Comparison of ENCODE assay signal across 22 cellular contexts in the genomic region with DNA sequence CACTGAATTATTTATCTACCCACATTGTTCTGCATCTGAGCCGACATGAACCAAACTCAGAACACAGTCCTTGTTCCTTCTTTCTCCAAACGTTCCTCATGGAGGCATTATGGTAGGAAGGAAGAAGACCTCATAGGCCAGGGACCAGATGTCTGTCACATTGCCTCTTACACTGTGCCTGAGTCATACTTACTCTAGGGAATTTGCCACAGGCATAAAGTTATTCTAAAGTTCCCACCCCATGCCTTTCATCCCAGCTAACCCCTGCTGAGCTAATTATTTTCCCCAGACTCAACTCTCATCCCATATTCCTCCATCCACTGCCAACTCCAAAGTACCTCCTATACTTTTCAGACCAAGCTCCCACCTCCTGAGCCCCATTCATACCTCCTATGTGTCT. TPM values are rescaled to one million over a fixed set of nuclear protein-coding genes. Genes with fewer than 3 reads are reported as not detected.
A peak's percentile ranks its signal among the peaks of the same experiment; 100 is the strongest.
DNase-seq lines count a peak whose midpoint lies in the region; ATAC-seq and TF ChIP-seq lines count a peak whose summit lies in the region.
"Had no signal": no experiment of that assay in that cellular context is flagged by ENCODE, and none has a peak within 500 bp of the region (broad histone marks: within the 10 kb centered on the region; RNA-seq: fewer than 3 reads in every experiment).

No MANE protein-coding gene starts in this region.

- DNase-seq in A673 (ENCODE audit: low spot score), result peak; percentile 78
- DNase-seq in ELR (ENCODE audit: low read depth), result peak; percentile 34
- DNase-seq in HT1080 (ENCODE audit: low read depth), result peak; percentile 33
- peak in 1 of 2 donors; percentile 9 for DNase-seq in foreskin keratinocyte
- no peak for DNase-seq in gastrocnemius medialis
- no peak for DNase-seq in NCI-H2029 (lab: John Stamatoyannopoulos, UW)
- no peak for DNase-seq in COR-L47 (lab: John Stamatoyannopoulos, UW)
- DNase-seq: CD4-positive, CD25-positive, alpha-beta regulatory T cell; DMS 273 treated with DMSO at 0.1 percent for 48 hours; DND-41; GF-D8; HCEC 1CT; NCI-H1694 treated with DMSO at 0.1 percent for 48 hours; NCI-H446 treated with DMSO at 0.1 percent for 48 hours; NCI-H526 treated with DMSO at 0.1 percent for 48 hours had no signal

- BruUV-seq in A673 (replicated peaks; lab: Mats Ljungman, UMichigan), result no TSS peak

- intact Hi-C loops in A673 (cut with micrococcal nuclease; ENCODE audit: unreplicated experiment), result no loop called here
- intact Hi-C loops in gastrocnemius medialis (cut with DNase I; ENCODE audit: low total_unique reads), result no loop called here

- TF ChIP-seq CTCF in A673 (conservative IDR thresholded peaks at IDR 0.05; ENCODE audit: low read depth, low read length), result no peak
- no peak for TF ChIP-seq CTCF in foreskin keratinocyte (conservative IDR thresholded peaks at IDR 0.05)
- no peak for TF ChIP-seq CTCF in gastrocnemius medialis (IDR thresholded peaks at IDR 0.05 in 4 of 5, conservative IDR thresholded peaks at IDR 0.05 in 1 of 5)

- no peak for TF ChIP-seq POLR2A in gastrocnemius medialis (IDR thresholded peaks at IDR 0.05)

- ATAC-seq in foreskin keratinocyte, result peak; percentile 37
- ATAC-seq in GM19452 (IDR thresholded peaks at IDR 0.05; ENCODE audit: unreplicated experiment), result no peak
- ATAC-seq in gastrocnemius medialis, result no peak
- ATAC-seq: GM12878, GM23338, Right ventricle myocardium inferior had no signal

- H3K9me3 ChIP-seq in A673 (ENCODE audit: low read depth, low read length, poor library complexity, severe bottlenecking), result no peaks in the 10 kb centered on the region
- no peaks in the 10 kb centered on the region for H3K9me3 ChIP-seq in gastrocnemius medialis
- H3K9me3 ChIP-seq: SJSA1 had no signal

- POLR2A ChIA-PET in A673 (lab: Charles Lee; ENCODE audit: low non-redundant PET), result no interaction called here

- no peak overlapping the region for H3K4me3 ChIP-seq in A673 (ENCODE audit: low read depth, low read length, poor library complexity, severe bottlenecking)
- no peak overlapping the region for H3K4me3 ChIP-seq in gastrocnemius medialis
- H3K4me3 ChIP-seq: GM12878, GM23338, SJSA1 had no signal

- CTCF ChIA-PET in A673 (lab: Charles Lee), result no interaction called here

- in situ Hi-C loops in gastrocnemius medialis (cut with MboI; ENCODE audit: low sequenced_read_pairs in 4 of 4), result no loop called here

- H3K27me3 ChIP-seq in A673 (replicated peaks; ENCODE audit: insufficient read depth, low read depth, low read length, poor library complexity) (no peaks in the 10 kb centered on the region), foreskin keratinocyte (no peaks in the 10 kb centered on the region), gastrocnemius medialis (no peaks in the 10 kb centered on the region)
- H3K27me3 ChIP-seq: SJSA1 had no signal

- H3K27ac ChIP-seq in A673 (ENCODE audit: low read depth, low read length, poor library complexity, severe bottlenecking) (no peak overlapping the region), foreskin keratinocyte (no peak overlapping the region), gastrocnemius medialis (no peak overlapping the region)
- H3K27ac ChIP-seq: SJSA1 had no signal

- no peaks in the 10 kb centered on the region for H3K36me3 ChIP-seq in A673 (ENCODE audit: insufficient read depth, low read length, poor library complexity, severe bottlenecking)
- H3K36me3 ChIP-seq in gastrocnemius medialis, result no peaks in the 10 kb centered on the region
- H3K36me3 ChIP-seq: SJSA1 had no signal

- no peaks in the 10 kb centered on the region for H3K4me1 ChIP-seq in A673 (ENCODE audit: insufficient read depth, low read length, poor library complexity, severe bottlenecking)
- H3K4me1 ChIP-seq in foreskin keratinocyte, result no peaks in the 10 kb centered on the region
- H3K4me1 ChIP-seq in gastrocnemius medialis, result no peaks in the 10 kb centered on the region
- H3K4me1 ChIP-seq: SJSA1 had no signal

RNA-seq across cellular contexts. Expression of a gene that starts 21.2 kb away (rescaled TPM):
- not detected in 2 replicates for total RNA-seq in A673 (2021)
- total RNA-seq in HT1080 (2014; rRNA removed; shearing (Covaris generic)), result 0.13 and 0.94 TPM in 2 replicates
- 0.36 and 0.43 TPM in 2 replicates for polyA plus RNA-seq in HT1080 (2015; cell fraction: cytosol; rRNA removed)
- polyA plus RNA-seq in HT1080 (2015; cell fraction: nucleus; rRNA removed), result 0.84 and 1.3 TPM in 2 replicates
- total RNA-seq in foreskin keratinocyte, result not detected in 2 replicates
- polyA plus RNA-seq in foreskin keratinocyte, result not detected in 2 replicates
- total RNA-seq in gastrocnemius medialis, result 1 to 10 TPM in 2 of 4 donors, not detected in 2; 1.3 to 1.8 TPM
- total RNA-seq: CD4-positive, CD25-positive, alpha-beta regulatory T cell; SJSA1 had no signal
- polyA plus RNA-seq: BJ; CD4-positive, CD25-positive, alpha-beta regulatory T cell; GM12878; IgD-negative memory B cell had no signal

Comparison
In these comparisons a context has a peak if more than half of its experiments do, and no peak if none do; other contexts are left out.
1. DNase-seq: peak in A673 (single experiment), ELR (single experiment) and HT1080 (single experiment); none in gastrocnemius medialis (0 of 2), NCI-H2029 (single experiment) and COR-L47 (single experiment).